In genomic region chr17:82302991-82303943, GRCh38 we compare ENCODE assay signal across 1 cellular context.
TF ChIP-seq lines count a peak whose summit lies in the region.

No MANE protein-coding gene starts in this region.

TF ChIP-seq in A549, 52 proteins besides CTCF, POLR2A, EP300 and RAD21 (continued from another document):
- TF ChIP-seq BCL3 (IDR thresholded peaks at IDR 0.05) (no peak), HMGXB4 (CRISPR knock-in tag; IDR thresholded peaks at IDR 0.05; ENCODE audit: borderline replicate concordance) (no peak), RFX5 (IDR thresholded peaks at IDR 0.05) (no peak), EHMT2 (IDR thresholded peaks at IDR 0.05; ENCODE audit: low read depth) (no peak), KDM5A (IDR thresholded peaks at IDR 0.05) (no peak), ZC3H11A (IDR thresholded peaks at IDR 0.05) (no peak), SREBF2 (IDR thresholded peaks at IDR 0.05) (no peak), RCOR1 (IDR thresholded peaks at IDR 0.05; ENCODE audit: low read depth, low read length) (no peak), HDAC2 (IDR thresholded peaks at IDR 0.05) (no peak), TP53 (CRISPR knock-in tag; IDR thresholded peaks at IDR 0.05) (no peak), TFCP2L1 (CRISPR knock-in tag; IDR thresholded peaks at IDR 0.05) (no peak)
